ENCODE assay signal across 24 cellular contexts in the genomic region with DNA sequence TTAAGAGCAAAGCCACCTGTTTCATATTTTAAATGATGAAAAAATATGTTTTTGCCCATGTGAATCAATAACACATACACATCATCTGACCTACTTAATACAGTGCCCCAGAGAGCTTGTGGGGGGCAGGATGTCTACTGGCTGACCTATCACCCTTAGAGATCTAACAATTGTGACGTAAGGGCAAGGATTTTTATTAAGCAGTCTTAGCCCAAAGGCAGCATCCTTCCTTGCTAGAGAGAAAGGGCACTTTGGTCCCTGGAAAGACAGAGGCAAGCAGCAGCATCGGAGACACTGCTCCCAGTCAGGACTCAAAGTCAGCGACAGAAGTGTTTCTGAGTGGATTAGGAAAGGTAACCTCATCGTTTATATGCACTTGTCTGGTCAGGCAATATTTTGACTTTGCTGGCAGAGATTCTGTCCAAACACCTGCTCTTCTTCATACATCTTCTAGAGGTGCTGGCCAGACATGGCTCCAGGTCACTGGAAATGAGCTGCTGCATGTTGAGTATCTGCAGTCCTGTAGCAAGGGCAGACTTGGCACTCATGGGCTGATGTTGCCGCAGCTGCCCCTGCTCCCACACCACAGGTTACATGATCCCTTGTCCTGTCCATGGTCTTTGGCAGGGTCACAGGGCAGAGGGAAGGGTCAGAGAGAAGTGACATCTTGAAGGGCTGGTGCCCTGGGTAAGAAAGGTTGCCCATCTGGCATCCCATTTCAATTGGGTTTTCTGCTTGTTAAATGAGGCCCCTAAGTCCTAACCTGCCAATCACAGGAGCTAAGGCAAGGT. TPM values are rescaled to one million over a fixed set of nuclear protein-coding genes. Genes with fewer than 3 reads are reported as not detected.
DNase-seq lines count a peak whose midpoint lies in the region; ATAC-seq and TF ChIP-seq lines count a peak whose summit lies in the region.
"Had no signal": no experiment of that assay in that cellular context is flagged by ENCODE, and none has a peak within 500 bp of the region (broad histone marks: within the 10 kb centered on the region; RNA-seq: fewer than 3 reads in every experiment).

No MANE protein-coding gene starts in this region.

- TF ChIP-seq CTCF in mucosa of descending colon (IDR thresholded peaks at IDR 0.05): no peak
- TF ChIP-seq CTCF in mesothelial cell of epicardium (IDR thresholded peaks at IDR 0.05; ENCODE audit: unreplicated experiment): no peak

- POLR2A ChIA-PET in activated CD8-positive, alpha-beta T cell treated with anti-CD3 and anti-CD28 coated beads, Interleukin-2, amount 10 ng/mL, durations not matched to agents 7 days and 5 days (lab: Charles Lee): interaction anchor here (0.8 to 2.3 kb wide), 6 partner anchors 13 to 133 kb away, joined by 3 to 11 read pairs (median 4); no protein-coding TSS in a partner anchor

- H3K36me3 Mint-ChIP-seq in activated naive CD4-positive, alpha-beta T cell treated with anti-CD3 and anti-CD28 coated beads, Interleukin-2, amount 10 ng/mL, durations not matched to agents 7 days and 5 days: peaks cover 60% of the 10 kb centered on the region
- peaks cover 43% of the 10 kb centered on the region for H3K36me3 Mint-ChIP-seq in activated naive CD4-positive, alpha-beta T cell treated with anti-CD3 and anti-CD28 coated beads for 36 hours (ENCODE audit: low read depth)
- peaks cover 92% of the 10 kb centered on the region for H3K36me3 Mint-ChIP-seq in activated CD8-positive, alpha-beta T cell treated with anti-CD3 and anti-CD28 coated beads, Interleukin-2, amount 10 ng/mL, durations not matched to agents 7 days and 5 days (ENCODE audit: low read depth)
- peaks cover 40% of the 10 kb centered on the region for H3K36me3 Mint-ChIP-seq in mesothelial cell of epicardium

- no peak overlapping the region for H3K4me3 Mint-ChIP-seq in activated naive CD4-positive, alpha-beta T cell treated with anti-CD3 and anti-CD28 coated beads, Interleukin-2, amount 10 ng/mL, durations not matched to agents 7 days and 5 days
- H3K4me3 Mint-ChIP-seq in activated naive CD4-positive, alpha-beta T cell treated with anti-CD3 and anti-CD28 coated beads for 36 hours: no peak overlapping the region
- H3K4me3 Mint-ChIP-seq in activated CD8-positive, alpha-beta T cell treated with anti-CD3 and anti-CD28 coated beads, Interleukin-2, amount 10 ng/mL, durations not matched to agents 7 days and 5 days: peak overlapping the region; percentile 74
- no peak overlapping the region for H3K4me3 Mint-ChIP-seq in mesothelial cell of epicardium
- H3K4me3 Mint-ChIP-seq: activated B cell treated with CpG ODN at 0.5 μM for 24 hours had no signal

- H3K4me1 Mint-ChIP-seq in activated naive CD4-positive, alpha-beta T cell treated with anti-CD3 and anti-CD28 coated beads, Interleukin-2, amount 10 ng/mL, durations not matched to agents 7 days and 5 days: peaks cover 63% of the 10 kb centered on the region
- peaks cover 23% of the 10 kb centered on the region for H3K4me1 Mint-ChIP-seq in activated naive CD4-positive, alpha-beta T cell treated with anti-CD3 and anti-CD28 coated beads for 36 hours (ENCODE audit: low read depth)
- peaks cover 93% of the 10 kb centered on the region for H3K4me1 Mint-ChIP-seq in activated CD8-positive, alpha-beta T cell treated with anti-CD3 and anti-CD28 coated beads, Interleukin-2, amount 10 ng/mL, durations not matched to agents 7 days and 5 days (ENCODE audit: low read depth)
- peaks cover 7% of the 10 kb centered on the region for H3K4me1 Mint-ChIP-seq in mesothelial cell of epicardium
- H3K4me1 Mint-ChIP-seq: activated B cell treated with CpG ODN at 0.5 μM for 24 hours had no signal

- CTCF ChIA-PET in activated naive CD4-positive, alpha-beta T cell treated with anti-CD3 and anti-CD28 coated beads, Interleukin-2, amount 10 ng/mL, durations not matched to agents 7 days and 5 days (lab: Charles Lee): interaction anchor here (0.6 to 16.7 kb wide), 2 partner anchors 32 to 133 kb away, joined by 3 to 419 read pairs; no protein-coding TSS in a partner anchor
- CTCF ChIA-PET in activated naive CD4-positive, alpha-beta T cell treated with anti-CD3 and anti-CD28 coated beads for 36 hours (lab: Charles Lee): interaction anchor here (0.6 to 15.3 kb wide), 3 partner anchors 13 to 1021 kb away, joined by 3 to 263 read pairs (median 3); no protein-coding TSS in a partner anchor
- CTCF ChIA-PET in activated CD8-positive, alpha-beta T cell treated with anti-CD3 and anti-CD28 coated beads, Interleukin-2, amount 10 ng/mL, durations not matched to agents 7 days and 5 days (lab: Charles Lee): interaction anchor here (0.9 to 10.7 kb wide), 11 partner anchors 19 to 433 kb away, joined by 3 to 159 read pairs (median 3); a partner anchor contains a TSS

- H3K9me3 ChIP-seq in mucosa of descending colon: no peaks in the 10 kb centered on the region
- H3K9me3 ChIP-seq: suprapubic skin had no signal

- no peaks in the 10 kb centered on the region for H3K9me3 Mint-ChIP-seq in activated naive CD4-positive, alpha-beta T cell treated with anti-CD3 and anti-CD28 coated beads, Interleukin-2, amount 10 ng/mL, durations not matched to agents 7 days and 5 days
- H3K9me3 Mint-ChIP-seq in activated naive CD4-positive, alpha-beta T cell treated with anti-CD3 and anti-CD28 coated beads for 36 hours: no peaks in the 10 kb centered on the region
- peaks cover 6% of the 10 kb centered on the region for H3K9me3 Mint-ChIP-seq in activated CD8-positive, alpha-beta T cell treated with anti-CD3 and anti-CD28 coated beads, Interleukin-2, amount 10 ng/mL, durations not matched to agents 7 days and 5 days (ENCODE audit: insufficient read depth)
- peaks cover 8% of the 10 kb centered on the region for H3K9me3 Mint-ChIP-seq in mesothelial cell of epicardium
- H3K9me3 Mint-ChIP-seq: activated B cell treated with CpG ODN at 0.5 μM for 24 hours had no signal

- intact Hi-C loops in activated naive CD4-positive, alpha-beta T cell treated with anti-CD3 and anti-CD28 coated beads for 36 hours (cut with micrococcal nuclease): no loop called here
- intact Hi-C loops in mucosa of descending colon (cut with DNase I, micrococcal nuclease): loop anchor here in 1 of 2 donors (5.0 kb wide), 1 partner anchor 132 kb away; no protein-coding TSS in a partner anchor

- peak overlapping the region; percentile 68 for H3K27ac Mint-ChIP-seq in activated naive CD4-positive, alpha-beta T cell treated with anti-CD3 and anti-CD28 coated beads, Interleukin-2, amount 10 ng/mL, durations not matched to agents 7 days and 5 days
- no peak overlapping the region for H3K27ac Mint-ChIP-seq in activated naive CD4-positive, alpha-beta T cell treated with anti-CD3 and anti-CD28 coated beads for 36 hours
- H3K27ac Mint-ChIP-seq in activated CD8-positive, alpha-beta T cell treated with anti-CD3 and anti-CD28 coated beads, Interleukin-2, amount 10 ng/mL, durations not matched to agents 7 days and 5 days: peak overlapping the region; percentile 70
- H3K27ac Mint-ChIP-seq in mesothelial cell of epicardium: no peak overlapping the region
- H3K27ac Mint-ChIP-seq: activated B cell treated with CpG ODN at 0.5 μM for 24 hours had no signal

- H3K4me3 ChIP-seq in mucosa of descending colon: no peak overlapping the region
- H3K4me3 ChIP-seq: smooth muscle cell, suprapubic skin had no signal

- peaks cover 5% of the 10 kb centered on the region for H3K4me1 ChIP-seq in mucosa of descending colon (ENCODE audit: low read depth)
- H3K4me1 ChIP-seq: suprapubic skin had no signal

- DNase-seq in activated naive CD4-positive, alpha-beta T cell treated with anti-CD3 and anti-CD28 coated beads, Interleukin-2, amount 10 ng/mL, durations not matched to agents 7 days and 5 days: no peak
- no peak for DNase-seq in activated naive CD4-positive, alpha-beta T cell treated with anti-CD3 and anti-CD28 coated beads for 36 hours
- DNase-seq in activated CD8-positive, alpha-beta T cell treated with anti-CD3 and anti-CD28 coated beads, Interleukin-2, amount 10 ng/mL, durations not matched to agents 7 days and 5 days: no peak
- no peak for DNase-seq in mucosa of descending colon
- no peak for DNase-seq in OCI-M1 (lab: John Stamatoyannopoulos, UW)
- no peak for DNase-seq in stimulated activated CD4-positive, alpha-beta T cell treated with anti-CD3 and anti-CD28 coated beads, Interleukin-15, amount 100 ng/mL, for 24 hours
- DNase-seq in mesothelial cell of epicardium (ENCODE audit: low spot score in 2 of 2, unreplicated experiment in 2 of 2): no peak
- DNase-seq: activated B cell treated with CpG ODN at 0.5 μM for 24 hours; brain microvascular endothelial cell; cortex of kidney; foreskin fibroblast; MM.1S; NCI-H146; NCI-H748 treated with DMSO at 0.1 percent for 48 hours; PC-3; posterior cingulate gyrus; SIG-M5; stimulated activated CD8-positive, alpha-beta memory T cell treated with anti-CD3 and anti-CD28 coated beads, Interleukin-4, amount 100 ng/mL, for 48 hours had no signal

- ATAC-seq in activated CD8-positive, alpha-beta T cell treated with anti-CD3 and anti-CD28 coated beads, Interleukin-2, amount 10 ng/mL, durations not matched to agents 7 days and 5 days: peak; percentile 15
- peak; percentile 30 for ATAC-seq in mucosa of descending colon
- ATAC-seq: HCT116, PC-3 had no signal

- peaks cover 11% of the 10 kb centered on the region for H3K27me3 Mint-ChIP-seq in activated naive CD4-positive, alpha-beta T cell treated with anti-CD3 and anti-CD28 coated beads, Interleukin-2, amount 10 ng/mL, durations not matched to agents 7 days and 5 days
- peaks cover 3% of the 10 kb centered on the region for H3K27me3 Mint-ChIP-seq in activated naive CD4-positive, alpha-beta T cell treated with anti-CD3 and anti-CD28 coated beads for 36 hours (ENCODE audit: low read depth)
- no peaks in the 10 kb centered on the region for H3K27me3 Mint-ChIP-seq in activated CD8-positive, alpha-beta T cell treated with anti-CD3 and anti-CD28 coated beads, Interleukin-2, amount 10 ng/mL, durations not matched to agents 7 days and 5 days (ENCODE audit: low read depth)
- no peaks in the 10 kb centered on the region for H3K27me3 Mint-ChIP-seq in mesothelial cell of epicardium (ENCODE audit: low read depth)
- H3K27me3 Mint-ChIP-seq: activated B cell treated with CpG ODN at 0.5 μM for 24 hours had no signal

- H3K36me3 ChIP-seq in mucosa of descending colon (ENCODE audit: low read depth): no peaks in the 10 kb centered on the region

RNA-seq across cellular contexts. Expression of a gene that starts 1.8 kb away (rescaled TPM):
- total RNA-seq in activated naive CD4-positive, alpha-beta T cell treated with anti-CD3 and anti-CD28 coated beads for 36 hours: under 1 TPM in 1 of 2 experiments, not detected in 1; 0.30 TPM
- total RNA-seq in activated CD8-positive, alpha-beta T cell treated with anti-CD3 and anti-CD28 coated beads, Interleukin-2, amount 10 ng/mL, durations not matched to agents 7 days and 5 days: 10 to 100 TPM; 26.5 to 27.6 TPM
- total RNA-seq in mucosa of descending colon (1 to 10 TPM; 1.5 to 3.6 (median 1.7) TPM), mesothelial cell of epicardium (not detected in 3 replicates)
- total RNA-seq: activated B cell treated with CpG ODN at 0.5 μM for 24 hours, Daoy, kidney epithelial cell, PC-3 had no signal

RNA-seq across cellular contexts. Expression of a gene that starts 50.6 kb away (rescaled TPM):
- 10 to 100 TPM; 10.2 to 10.5 TPM for total RNA-seq in activated naive CD4-positive, alpha-beta T cell treated with anti-CD3 and anti-CD28 coated beads for 36 hours
- total RNA-seq in activated CD8-positive, alpha-beta T cell treated with anti-CD3 and anti-CD28 coated beads, Interleukin-2, amount 10 ng/mL, durations not matched to agents 7 days and 5 days: 10 to 100 TPM; 16.6 to 19.5 TPM
- 10 to 100 TPM; 25.4 to 76.5 (median 27.7) TPM for total RNA-seq in mucosa of descending colon
- total RNA-seq in mesothelial cell of epicardium: 23.1 to 24.3 TPM (median 24.1 TPM) in 3 replicates

RNA-seq across cellular contexts. Expression of a gene that starts 58.7 kb away (rescaled TPM):
- total RNA-seq in activated naive CD4-positive, alpha-beta T cell treated with anti-CD3 and anti-CD28 coated beads for 36 hours: not detected
- total RNA-seq in activated CD8-positive, alpha-beta T cell treated with anti-CD3 and anti-CD28 coated beads, Interleukin-2, amount 10 ng/mL, durations not matched to agents 7 days and 5 days: under 1 TPM in 1 of 2 experiments, not detected in 1; 0.08 TPM
- total RNA-seq in mucosa of descending colon: under 1 TPM in 2 of 3 donors, not detected in 1; 0.12 to 0.22 TPM
- not detected in 3 replicates for total RNA-seq in mesothelial cell of epicardium
- total RNA-seq: Daoy; kidney epithelial cell; PC-3; smooth muscle cell; suprapubic skin; T-helper 1 cell treated with Interleukin-12 subunit alpha and Interleukin-12 subunit beta and Interleukin-4 antibody, amounts not matched to agents 30 ng/mL and 1 ng/mL, for 36 hours had no signal

Comparison
In these comparisons a context has a peak if more than half of its experiments do, and no peak if none do; other contexts are left out.
1. H3K27ac Mint-ChIP-seq: peak in activated naive CD4-positive, alpha-beta T cell treated with anti-CD3 and anti-CD28 coated beads, Interleukin-2, amount 10 ng/mL, durations not matched to agents 7 days and 5 days (single experiment) and activated CD8-positive, alpha-beta T cell treated with anti-CD3 and anti-CD28 coated beads, Interleukin-2, amount 10 ng/mL, durations not matched to agents 7 days and 5 days (single experiment); none in activated naive CD4-positive, alpha-beta T cell treated with anti-CD3 and anti-CD28 coated beads for 36 hours (single experiment) and mesothelial cell of epicardium (single experiment).
2. RNA of a gene that starts 1.8 kb away (total RNA-seq): 26.5 to 27.6 TPM in activated CD8-positive, alpha-beta T cell treated with anti-CD3 and anti-CD28 coated beads, Interleukin-2, amount 10 ng/mL, durations not matched to agents 7 days and 5 days; 1.5 to 3.6 TPM in mucosa of descending colon, 0.30 TPM in activated naive CD4-positive, alpha-beta T cell treated with anti-CD3 and anti-CD28 coated beads for 36 hours and not detected in mesothelial cell of epicardium; every median in the first group is over 4 times any median in the second.